ENCODE assay signal across 8 cellular contexts in genomic region chr2:88054300-88055048, GRCh38. TPM values are rescaled to one million over a fixed set of nuclear protein-coding genes. Genes with fewer than 3 reads are reported as not detected.
DNase-seq lines count a peak whose midpoint lies in the region; ATAC-seq and TF ChIP-seq lines count a peak whose summit lies in the region.

No MANE protein-coding gene starts in this region.

- no peak for TF ChIP-seq POLR2A in erythroblast (IDR thresholded peaks at IDR 0.05; ENCODE audit: low read length)

- H3K4me3 ChIP-seq in H7 (ENCODE audit: insufficient read depth, low read depth, low read length) (peak overlapping the region; percentile 76), SK-N-MC (peak overlapping the region; percentile 90), trophoblast cell (ENCODE audit: low read depth, low read length) (peak overlapping the region; percentile 85)

- H3K18ac ChIP-seq in trophoblast cell (ENCODE audit: low read length): peak overlapping the region; percentile 51

- H3K27me3 ChIP-seq in H7 (ENCODE audit: control insufficient read depth, insufficient read depth, low read length) (no peaks in the 10 kb centered on the region), trophoblast cell (ENCODE audit: insufficient read depth, low read length) (no peaks in the 10 kb centered on the region)

- H3K9ac ChIP-seq in SK-N-MC (ENCODE audit: insufficient read length) (peak overlapping the region; percentile 94), trophoblast cell (ENCODE audit: low read length) (peak overlapping the region; percentile 99)

- peaks cover 11% of the 10 kb centered on the region for H3K79me2 ChIP-seq in trophoblast cell (ENCODE audit: control insufficient read depth, insufficient read depth, low read length, poor library complexity)

- no peak overlapping the region for H3K23ac ChIP-seq in trophoblast cell (ENCODE audit: low read length)

- peak overlapping the region; percentile 98 for H3K4ac ChIP-seq in trophoblast cell (ENCODE audit: low read depth, low read length)

- peak overlapping the region; percentile 97 for H4K91ac ChIP-seq in trophoblast cell (ENCODE audit: low read depth, low read length)

- peak overlapping the region; percentile 83 for H3K27ac ChIP-seq in SK-N-MC
- H3K27ac ChIP-seq in trophoblast cell (ENCODE audit: low read depth, low read length): no peak overlapping the region

- peaks cover 12 to 13% of the 10 kb centered on the region in 2 experiments for H3K4me1 ChIP-seq in trophoblast cell (ENCODE audit: control insufficient read depth in 1 of 2, insufficient read depth in 2 of 2, low read length in 2 of 2)

- H2BK120ac ChIP-seq in trophoblast cell (ENCODE audit: insufficient read depth, low read length, poor library complexity): no peak overlapping the region

- peak overlapping the region; percentile 64 for H2AFZ ChIP-seq in trophoblast cell (ENCODE audit: insufficient read depth, low read length, poor library complexity)

- H3K36me3 ChIP-seq in H7 (replicated peaks; ENCODE audit: control insufficient read depth, insufficient read depth, low read length): no peaks in the 10 kb centered on the region
- H3K36me3 ChIP-seq in SK-N-MC (ENCODE audit: insufficient read depth, low read length): no peaks in the 10 kb centered on the region
- no peaks in the 10 kb centered on the region for H3K36me3 ChIP-seq in trophoblast cell (ENCODE audit: control insufficient read depth in 1 of 2, insufficient read depth in 2 of 2, low read length in 2 of 2)

- no peak for ATAC-seq in HG02884 (IDR thresholded peaks at IDR 0.05; ENCODE audit: unreplicated experiment)
- no peak for ATAC-seq in HG03108 (IDR thresholded peaks at IDR 0.05; ENCODE audit: unreplicated experiment)

- no peak overlapping the region for H2BK12ac ChIP-seq in trophoblast cell (ENCODE audit: low read length)

- H3K4me2 ChIP-seq in trophoblast cell (ENCODE audit: low read length): peak overlapping the region; percentile 71

- peaks cover 9% of the 10 kb centered on the region for H3K79me1 ChIP-seq in trophoblast cell (ENCODE audit: low read length)

- peak overlapping the region; percentile 96 for H4K8ac ChIP-seq in trophoblast cell (ENCODE audit: low read depth, low read length)

- peak overlapping the region; percentile 77 for H2AK5ac ChIP-seq in trophoblast cell (ENCODE audit: low read length)

- no peaks in the 10 kb centered on the region for H3K9me3 ChIP-seq in SK-N-MC (ENCODE audit: low read depth, low read length)
- H3K9me3 ChIP-seq in trophoblast cell (ENCODE audit: insufficient read depth, low read depth, low read length): no peaks in the 10 kb centered on the region

- H4K12ac ChIP-seq in trophoblast cell (ENCODE audit: low read depth, low read length): peak overlapping the region; percentile 92

- no CpG with 5 or more reads among the region's 22 CpGs for WGBS in trophoblast cell (ENCODE audit: extremely low coverage, insufficient coverage, insufficient read length)

- no peak for DNase-seq in H7
- DNase-seq in SK-N-MC (ENCODE audit: low read depth, low spot score): no peak
- peak; percentile 57 to 75 for DNase-seq in erythroblast (lab: John Stamatoyannopoulos, UW)
- peak; percentile 31 to 58 for DNase-seq in trophoblast cell
- DNase-seq in germinal center (ENCODE audit: low spot score): no peak
- DNase-seq in activated CD8-positive, alpha-beta memory T cell treated with anti-CD3 and anti-CD28 coated beads, Interleukin-2, amount 50 U/mL, for 4 hours: no peak

- peak overlapping the region; percentile 67 for H2BK5ac ChIP-seq in trophoblast cell (ENCODE audit: low read depth, low read length, poor library complexity)

- peak overlapping the region; percentile 98 for H3K14ac ChIP-seq in trophoblast cell (ENCODE audit: low read length)

RNA-seq across cellular contexts. Expression of gene KRCC1, which starts 1.1 kb away (rescaled TPM):
- 13.0 and 16.7 TPM in 2 replicates for total RNA-seq in H7 (2014; rRNA removed; shearing (Covaris generic))
- 18.5 and 19.1 TPM in 2 replicates for polyA plus RNA-seq in trophoblast cell (2013)

RNA-seq across cellular contexts. Expression of gene SMYD1, which starts 13.2 kb away (rescaled TPM):
- 0.07 and 0.17 TPM in 2 replicates for total RNA-seq in H7 (2014; rRNA removed; shearing (Covaris generic))
- polyA plus RNA-seq in trophoblast cell (2013): 3.2 and 4.2 TPM in 2 replicates

RNA-seq across cellular contexts. Expression of gene RNU2-63P, which starts 38.1 kb away (rescaled TPM):
- 1,165 and 1,374 TPM in 2 replicates for total RNA-seq in H7 (2014; rRNA removed; shearing (Covaris generic))
- polyA plus RNA-seq in trophoblast cell (2013): not detected in 2 replicates

Comparison
In these comparisons a context has a peak if more than half of its experiments do, and no peak if none do; other contexts are left out.
1. DNase-seq: peak in erythroblast (2 of 2) and trophoblast cell (2 of 2); none in H7 (single experiment), SK-N-MC (single experiment), germinal center (single experiment) and activated CD8-positive, alpha-beta memory T cell treated with anti-CD3 and anti-CD28 coated beads, Interleukin-2, amount 50 U/mL, for 4 hours (single experiment).
2. Peak in every context shown above with its lines, with median percentiles within 50 percentile points of each other: H3K4me3 ChIP-seq.